ENCODE assay signal across 20 cellular contexts in genomic region chr22:41657709-41658108, GRCh38. TPM values are rescaled to one million over a fixed set of nuclear protein-coding genes. Genes with fewer than 3 reads are reported as not detected.
DNase-seq lines count a peak whose midpoint lies in the region; FAIRE-seq and TF ChIP-seq lines count a peak whose summit lies in the region.
"Had no signal": no experiment of that assay in that cellular context is flagged by ENCODE, and none has a peak within 500 bp of the region (broad histone marks: within the 10 kb centered on the region; RNA-seq: fewer than 3 reads in every experiment).

No MANE protein-coding gene starts in this region.

- H2BK5ac ChIP-seq in trophoblast cell (ENCODE audit: low read depth, low read length, poor library complexity) = no peak overlapping the region

- no peak overlapping the region for H4K12ac ChIP-seq in trophoblast cell (ENCODE audit: low read depth, low read length)

- no peak overlapping the region for H4K8ac ChIP-seq in trophoblast cell (ENCODE audit: low read depth, low read length)

- H3K4me3 ChIP-seq in endothelial cell of umbilical vein (replicated peaks in 1 of 3; ENCODE audit: insufficient read depth in 1 of 3, low read depth in 1 of 3, low read length in 3 of 3) (no peak overlapping the region), trophoblast cell (ENCODE audit: low read depth, low read length) (no peak overlapping the region)
- H3K4me3 ChIP-seq: A549, BLaER1, GM23338 had no signal

- intact Hi-C loops in endothelial cell of umbilical vein (cut with micrococcal nuclease) = no loop called here

- H2BK12ac ChIP-seq in trophoblast cell (ENCODE audit: low read length) = no peak overlapping the region

- H3K4ac ChIP-seq in trophoblast cell (ENCODE audit: low read depth, low read length) = no peak overlapping the region

- H2BK120ac ChIP-seq in trophoblast cell (ENCODE audit: insufficient read depth, low read length, poor library complexity) = no peak overlapping the region

- POLR2A ChIA-PET in RWPE1 (lab: Yijun Ruan, JAX; ENCODE audit: low non-redundant PET) = no interaction called here
- POLR2A ChIA-PET in endothelial cell of umbilical vein (lab: Charles Lee) = no interaction called here

- H3K9ac ChIP-seq in endothelial cell of umbilical vein (replicated peaks; ENCODE audit: extremely low read depth, insufficient read depth, low read length) = no peak overlapping the region
- H3K9ac ChIP-seq in trophoblast cell (ENCODE audit: low read length) = no peak overlapping the region
- H3K9ac ChIP-seq: BLaER1 had no signal

- H3K4me1 ChIP-seq in endothelial cell of umbilical vein (ENCODE audit: control insufficient read depth, extremely low read depth, insufficient read depth, low read length) (no peaks in the 10 kb centered on the region), trophoblast cell (ENCODE audit: control insufficient read depth in 1 of 2, insufficient read depth in 2 of 2, low read length in 2 of 2) (no peaks in the 10 kb centered on the region)
- H3K4me1 ChIP-seq: A549, BLaER1 had no signal

- peak; percentile 62 for FAIRE-seq in endothelial cell of umbilical vein (lab: Jason Lieb, UNC)
- FAIRE-seq: A549, GM12892, GM18507, H54, HTR-8/SVneo had no signal

- TF ChIP-seq CTCF in RWPE1 (conservative IDR thresholded peaks at IDR 0.05; ENCODE audit: low read depth) (no peak), endothelial cell of umbilical vein (IDR thresholded peaks at IDR 0.05; ENCODE audit: extremely low read depth in 1 of 2, insufficient read depth in 1 of 2, low read depth in 1 of 2, low read length in 2 of 2) (no peak)

- H3K23ac ChIP-seq in trophoblast cell (ENCODE audit: low read length) = no peak overlapping the region

- CTCF ChIA-PET in RWPE1 (lab: Yijun Ruan, JAX) (no interaction called here), endothelial cell of umbilical vein (lab: Charles Lee) (interaction anchor here (0.6 to 1.3 kb wide), 2 partner anchors 9 to 292 kb away, joined by 5 read pairs; no protein-coding TSS in a partner anchor)

- no TSS peak for BruUV-seq in endothelial cell of umbilical vein (replicated peaks; lab: Mats Ljungman, UMichigan)

- H3K36me3 ChIP-seq in endothelial cell of umbilical vein (ENCODE audit: control insufficient read depth in 2 of 2, extremely low read depth in 1 of 2, insufficient read depth in 2 of 2, low read length in 2 of 2) (peaks cover 39 to 49% of the 10 kb centered on the region in 2 experiments), trophoblast cell (ENCODE audit: control insufficient read depth in 1 of 2, insufficient read depth in 2 of 2, low read length in 2 of 2) (peaks cover 61 to 77% of the 10 kb centered on the region in 2 experiments)

- H2AFZ ChIP-seq in endothelial cell of umbilical vein (ENCODE audit: low read depth, low read length) = no peak overlapping the region
- no peak overlapping the region for H2AFZ ChIP-seq in trophoblast cell (ENCODE audit: insufficient read depth, low read length, poor library complexity)
- H2AFZ ChIP-seq: GM23338 had no signal

- H3K9me3 ChIP-seq in endothelial cell of umbilical vein (replicated peaks; ENCODE audit: control insufficient read depth, insufficient read depth, low read length) (no peaks in the 10 kb centered on the region), trophoblast cell (ENCODE audit: insufficient read depth, low read depth, low read length) (peaks cover 1% of the 10 kb centered on the region)
- H3K9me3 ChIP-seq: A549, BLaER1 had no signal

- no peaks in the 10 kb centered on the region for H3K9me1 ChIP-seq in endothelial cell of umbilical vein (replicated peaks; ENCODE audit: control insufficient read depth, extremely low read depth, insufficient read depth, low read length)

- TF ChIP-seq POLR2A in endothelial cell of umbilical vein (IDR thresholded peaks at IDR 0.05; ENCODE audit: low read depth, low read length) = no peak

- H3K27ac ChIP-seq in RWPE1 = peak overlapping the region; percentile 30; the same call in 1 of the 2 replicates
- no peak overlapping the region for H3K27ac ChIP-seq in endothelial cell of umbilical vein (ENCODE audit: insufficient read depth, low read depth, low read length)
- H3K27ac ChIP-seq in trophoblast cell (ENCODE audit: low read depth, low read length) = no peak overlapping the region
- H3K27ac ChIP-seq: 22Rv1, A549, BLaER1 had no signal

- no peaks in the 10 kb centered on the region for H3K27me3 ChIP-seq in endothelial cell of umbilical vein (ENCODE audit: control insufficient read depth in 2 of 2, insufficient read depth in 2 of 2, low read length in 2 of 2)
- no peaks in the 10 kb centered on the region for H3K27me3 ChIP-seq in trophoblast cell (ENCODE audit: insufficient read depth, low read length)
- H3K27me3 ChIP-seq: BLaER1 had no signal

- H3K4me2 ChIP-seq in endothelial cell of umbilical vein (ENCODE audit: insufficient read depth, low read length) = no peak overlapping the region
- H3K4me2 ChIP-seq in trophoblast cell (ENCODE audit: low read length) = no peak overlapping the region
- H3K4me2 ChIP-seq: A549, BLaER1, GM23338 had no signal

- H4K20me1 ChIP-seq in endothelial cell of umbilical vein (replicated peaks; ENCODE audit: control insufficient read depth, extremely low read depth, insufficient read depth, low read length) = no peaks in the 10 kb centered on the region

- H4K91ac ChIP-seq in trophoblast cell (ENCODE audit: low read depth, low read length) = no peak overlapping the region

- no CpG with 5 or more reads among the region's 6 CpGs for WGBS in trophoblast cell (ENCODE audit: extremely low coverage, insufficient coverage, insufficient read length)

- H2AK5ac ChIP-seq in trophoblast cell (ENCODE audit: low read length) = no peak overlapping the region

- no peak overlapping the region for H3K14ac ChIP-seq in trophoblast cell (ENCODE audit: low read length)

- no peaks in the 10 kb centered on the region for H3K79me1 ChIP-seq in trophoblast cell (ENCODE audit: low read length)

- dilution Hi-C loops in endothelial cell of umbilical vein (cut with MboI; ENCODE audit: extremely low pct_ligation_motif_present, low sequenced_read_pairs) = no loop called here

- DNase-seq in activated effector memory CD4-positive, alpha-beta T cell treated with anti-CD3 and anti-CD28 coated beads, Interleukin-2, amount 50 U/mL, for 16 hours = peak; percentile 34
- DNase-seq in activated effector memory CD4-positive, alpha-beta T cell treated with Interleukin-2 at 50 U/mL for 16 hours = no peak
- DNase-seq in RWPE1 (ENCODE audit: low spot score) = no peak
- no peak for DNase-seq in endothelial cell of umbilical vein (ENCODE audit: low read depth, low spot score)
- DNase-seq in stimulated activated naive CD4-positive, alpha-beta T cell (lab: John Stamatoyannopoulos, UW) = no peak
- DNase-seq in trophoblast cell = no peak
- no peak for DNase-seq in OCI-M2 (lab: John Stamatoyannopoulos, UW; ENCODE audit: unreplicated experiment)
- DNase-seq: CD4-positive, alpha-beta memory T cell; DMS153; DMS79; GDM1; HCEC 1CT had no signal

- no peak overlapping the region for H3K18ac ChIP-seq in trophoblast cell (ENCODE audit: low read length)

- no peaks in the 10 kb centered on the region for H3K79me2 ChIP-seq in endothelial cell of umbilical vein (ENCODE audit: control insufficient read depth, insufficient read depth, low read length)
- no peaks in the 10 kb centered on the region for H3K79me2 ChIP-seq in trophoblast cell (ENCODE audit: control insufficient read depth, insufficient read depth, low read length, poor library complexity)

TF ChIP-seq in endothelial cell of umbilical vein, 7 proteins besides CTCF, POLR2A, EP300 and RAD21 (continues in another document):
- TF ChIP-seq FOS (IDR thresholded peaks at IDR 0.05; ENCODE audit: borderline replicate concordance, insufficient read depth, low read length) = no peak

RNA-seq across cellular contexts. Expression of gene SNU13, which starts 31.0 kb away (rescaled TPM):
- total RNA-seq in endothelial cell of umbilical vein = 138 TPM in 2 replicates
- 194 and 206 TPM in 2 replicates for polyA plus RNA-seq in endothelial cell of umbilical vein
- 238 and 250 TPM in 2 replicates for polyA plus RNA-seq in endothelial cell of umbilical vein (2011; cell fraction: cytosol; rRNA removed)
- 68.0 and 77.7 TPM in 2 replicates for polyA plus RNA-seq in endothelial cell of umbilical vein (2011; cell fraction: nucleus; rRNA removed)
- 123 and 128 TPM in 2 replicates for polyA plus RNA-seq in endothelial cell of umbilical vein (2012)
- 98.3 and 109 TPM in 2 replicates for polyA minus RNA-seq in endothelial cell of umbilical vein
- 87.4 TPM for polyA minus RNA-seq in endothelial cell of umbilical vein (2011; cell fraction: cytosol; rRNA and poly(A)+ RNA removed)
- 22.5 and 25.4 TPM in 2 replicates for polyA minus RNA-seq in endothelial cell of umbilical vein (2011; cell fraction: nucleus; rRNA and poly(A)+ RNA removed)
- 142 and 148 TPM in 2 replicates for polyA plus RNA-seq in trophoblast cell (2013)

RNA-seq across cellular contexts. Expression of gene XRCC6, which starts 36.6 kb away (rescaled TPM):
- total RNA-seq in endothelial cell of umbilical vein = 309 and 313 TPM in 2 replicates
- polyA plus RNA-seq in endothelial cell of umbilical vein = 79.5 and 117 TPM in 2 replicates
- polyA plus RNA-seq in endothelial cell of umbilical vein (2011; cell fraction: cytosol; rRNA removed) = 180 and 203 TPM in 2 replicates
- 117 and 134 TPM in 2 replicates for polyA plus RNA-seq in endothelial cell of umbilical vein (2011; cell fraction: nucleus; rRNA removed)
- polyA plus RNA-seq in endothelial cell of umbilical vein (2012) = 316 and 435 TPM in 2 replicates
- polyA minus RNA-seq in endothelial cell of umbilical vein = 120 and 127 TPM in 2 replicates
- polyA minus RNA-seq in endothelial cell of umbilical vein (2011; cell fraction: cytosol; rRNA and poly(A)+ RNA removed) = 87.5 TPM
- 27.3 and 40.7 TPM in 2 replicates for polyA minus RNA-seq in endothelial cell of umbilical vein (2011; cell fraction: nucleus; rRNA and poly(A)+ RNA removed)
- 228 and 236 TPM in 2 replicates for polyA plus RNA-seq in trophoblast cell (2013)

RNA-seq across cellular contexts. Expression of gene DESI1, which starts 36.9 kb away (rescaled TPM):
- 49.4 and 59.1 TPM in 2 replicates for total RNA-seq in endothelial cell of umbilical vein
- 36.8 and 42.1 TPM in 2 replicates for polyA plus RNA-seq in endothelial cell of umbilical vein
- polyA plus RNA-seq in endothelial cell of umbilical vein (2011; cell fraction: cytosol; rRNA removed) = 33.1 and 35.0 TPM in 2 replicates
- polyA plus RNA-seq in endothelial cell of umbilical vein (2011; cell fraction: nucleus; rRNA removed) = 63.9 and 66.4 TPM in 2 replicates
- 32.4 and 44.8 TPM in 2 replicates for polyA plus RNA-seq in endothelial cell of umbilical vein (2012)
- 54.2 and 68.1 TPM in 2 replicates for polyA minus RNA-seq in endothelial cell of umbilical vein
- 25.3 TPM for polyA minus RNA-seq in endothelial cell of umbilical vein (2011; cell fraction: cytosol; rRNA and poly(A)+ RNA removed)
- 31.1 and 48.3 TPM in 2 replicates for polyA minus RNA-seq in endothelial cell of umbilical vein (2011; cell fraction: nucleus; rRNA and poly(A)+ RNA removed)
- polyA plus RNA-seq in trophoblast cell (2013) = 15.8 and 17.3 TPM in 2 replicates

RNA-seq across cellular contexts. Expression of gene MEI1, which starts 41.6 kb away (rescaled TPM):
- 0.76 and 1.5 TPM in 2 replicates for total RNA-seq in endothelial cell of umbilical vein
- polyA plus RNA-seq in endothelial cell of umbilical vein = 1.9 and 2.7 TPM in 2 replicates
- polyA plus RNA-seq in endothelial cell of umbilical vein (2011; cell fraction: cytosol; rRNA removed) = 1.4 and 1.9 TPM in 2 replicates
- 1.4 and 1.9 TPM in 2 replicates for polyA plus RNA-seq in endothelial cell of umbilical vein (2011; cell fraction: nucleus; rRNA removed)
- 1.7 and 2.6 TPM in 2 replicates for polyA plus RNA-seq in endothelial cell of umbilical vein (2012)
- polyA minus RNA-seq in endothelial cell of umbilical vein = 0.27 and 0.85 TPM in 2 replicates
- not detected for polyA minus RNA-seq in endothelial cell of umbilical vein (2011; cell fraction: cytosol; rRNA and poly(A)+ RNA removed)
- polyA minus RNA-seq in endothelial cell of umbilical vein (2011; cell fraction: nucleus; rRNA and poly(A)+ RNA removed) = not detected in 2 replicates
- polyA plus RNA-seq in trophoblast cell (2013) = 0.08 and 0.32 TPM in 2 replicates
